Comparison of ENCODE assay signal across 35 cellular contexts in genomic region chr5:103327451-103327850, GRCh38.
"Had no signal": no experiment of that assay in that cellular context is flagged by ENCODE, and none has a peak within 500 bp of the region (broad histone marks: within the 10 kb centered on the region; RNA-seq: fewer than 3 reads in every experiment).

No MANE protein-coding gene starts in this region.

- H3K9me3 ChIP-seq: esophagus squamous epithelium, gastroesophageal sphincter, heart right ventricle had no signal

- FAIRE-seq: astrocyte, colon, endometrium, endothelial cell of umbilical vein had no signal

- ATAC-seq: activated CD8-positive, alpha-beta memory T cell treated with anti-CD3 and anti-CD28 coated beads, Interleukin-2, amount 10 ng/mL, durations not matched to agents 7 days and 5 days; activated CD8-positive, alpha-beta T cell treated with anti-CD3 and anti-CD28 coated beads, Interleukin-2, amount 10 ng/mL, durations not matched to agents 7 days and 5 days; activated naive CD4-positive, alpha-beta T cell treated with anti-CD3 and anti-CD28 coated beads, Interleukin-2, amount 50 U/mL, for 72 hours; effector memory CD8-positive, alpha-beta T cell; gastroesophageal sphincter; heart right ventricle; T-helper 17 cell; WTC11 had no signal

- H3K4me3 ChIP-seq: esophagus squamous epithelium, gastroesophageal sphincter, heart right ventricle had no signal

- H3K27me3 ChIP-seq: brain microvascular endothelial cell, esophagus squamous epithelium, gastroesophageal sphincter, heart right ventricle had no signal

- H3K27ac ChIP-seq: brain microvascular endothelial cell, epithelial cell of prostate, esophagus squamous epithelium, gastroesophageal sphincter, heart right ventricle had no signal

- H3K4me1 ChIP-seq: esophagus squamous epithelium, gastroesophageal sphincter, heart right ventricle had no signal

- DNase-seq: activated CD4-positive, alpha-beta T cell treated with anti-CD3 and anti-CD28 coated beads for 1 hour; activated CD4-positive, alpha-beta T cell treated with anti-CD3 and anti-CD28 coated beads for 4 hours; activated CD4-positive, alpha-beta T cell treated with anti-CD3 and anti-CD28 coated beads, Interleukin-2, amount 10 ng/mL, durations not matched to agents 7 days and 5 days; activated CD4-positive, alpha-beta T cell treated with anti-CD3 and anti-CD28 coated beads, Interleukin-2, amount 50 U/mL, for 48 hours; activated CD8-positive, alpha-beta memory T cell treated with anti-CD3 and anti-CD28 coated beads, Interleukin-2, amount 10 ng/mL, durations not matched to agents 7 days and 5 days; activated CD8-positive, alpha-beta memory T cell treated with anti-CD3 and anti-CD28 coated beads, Interleukin-2, amount 50 U/mL, for 4 hours; activated CD8-positive, alpha-beta T cell treated with anti-CD3 and anti-CD28 coated beads, Interleukin-2, amount 10 ng/mL, durations not matched to agents 7 days and 5 days; activated gamma-delta T cell; activated naive CD4-positive, alpha-beta T cell; activated naive CD4-positive, alpha-beta T cell treated with anti-CD3 and anti-CD28 coated beads, Interleukin-2, amount 10 ng/mL, durations not matched to agents 7 days and 5 days; activated T-cell treated with anti-CD3 and anti-CD28 coated beads, Interleukin-2, amount 50 U/mL, for 1 hour; activated T-cell treated with anti-CD3 and anti-CD28 coated beads, Interleukin-2, amount 50 U/mL, for 48 hours; amniotic stem cell; anterior cingulate cortex; brain microvascular endothelial cell; caudate nucleus; cortex of kidney; dermis blood vessel endothelial cell; effector CD4-positive, alpha-beta T cell; effector memory CD8-positive, alpha-beta T cell; esophagus squamous epithelium; foreskin melanocyte; heart right ventricle; T-helper 1 cell; T-helper 17 cell; T1000 had no signal

- H3K27ac Mint-ChIP-seq: activated CD4-positive, alpha-beta T cell treated with anti-CD3 and anti-CD28 coated beads, Interleukin-2, amount 10 ng/mL, durations not matched to agents 7 days and 5 days; activated CD8-positive, alpha-beta memory T cell treated with anti-CD3 and anti-CD28 coated beads, Interleukin-2, amount 10 ng/mL, durations not matched to agents 7 days and 5 days; activated CD8-positive, alpha-beta T cell treated with anti-CD3 and anti-CD28 coated beads, Interleukin-2, amount 10 ng/mL, durations not matched to agents 7 days and 5 days; activated naive CD4-positive, alpha-beta T cell treated with anti-CD3 and anti-CD28 coated beads, Interleukin-2, amount 10 ng/mL, durations not matched to agents 7 days and 5 days; activated naive CD4-positive, alpha-beta T cell treated with anti-CD3 and anti-CD28 coated beads, Interleukin-2, amount 50 U/mL, for 72 hours; effector memory CD8-positive, alpha-beta T cell; T-helper 17 cell; T-helper 2 cell treated with Interferon-gamma antibody and Interleukin-4, amounts not matched to agents 5 μg/mL and 100 μg/mL, for 36 hours; WTC11 had no signal

- H3K4me1 Mint-ChIP-seq: activated CD4-positive, alpha-beta T cell treated with anti-CD3 and anti-CD28 coated beads, Interleukin-2, amount 10 ng/mL, durations not matched to agents 7 days and 5 days; activated CD8-positive, alpha-beta memory T cell treated with anti-CD3 and anti-CD28 coated beads, Interleukin-2, amount 10 ng/mL, durations not matched to agents 7 days and 5 days; activated naive CD4-positive, alpha-beta T cell treated with anti-CD3 and anti-CD28 coated beads, Interleukin-2, amount 10 ng/mL, durations not matched to agents 7 days and 5 days; T-helper 17 cell; WTC11 had no signal

- H3K4me3 Mint-ChIP-seq: activated CD4-positive, alpha-beta T cell treated with anti-CD3 and anti-CD28 coated beads, Interleukin-2, amount 10 ng/mL, durations not matched to agents 7 days and 5 days; activated CD8-positive, alpha-beta memory T cell treated with anti-CD3 and anti-CD28 coated beads, Interleukin-2, amount 10 ng/mL, durations not matched to agents 7 days and 5 days; activated CD8-positive, alpha-beta T cell treated with anti-CD3 and anti-CD28 coated beads, Interleukin-2, amount 10 ng/mL, durations not matched to agents 7 days and 5 days; activated naive CD4-positive, alpha-beta T cell treated with anti-CD3 and anti-CD28 coated beads, Interleukin-2, amount 10 ng/mL, durations not matched to agents 7 days and 5 days; effector memory CD8-positive, alpha-beta T cell; T-helper 17 cell; T-helper 2 cell treated with Interferon-gamma antibody and Interleukin-4, amounts not matched to agents 5 μg/mL and 100 μg/mL, for 36 hours; WTC11 had no signal

- H3K9me3 Mint-ChIP-seq: activated CD4-positive, alpha-beta T cell treated with anti-CD3 and anti-CD28 coated beads, Interleukin-2, amount 10 ng/mL, durations not matched to agents 7 days and 5 days; activated naive CD4-positive, alpha-beta T cell treated with anti-CD3 and anti-CD28 coated beads, Interleukin-2, amount 10 ng/mL, durations not matched to agents 7 days and 5 days; activated naive CD4-positive, alpha-beta T cell treated with anti-CD3 and anti-CD28 coated beads, Interleukin-2, amount 50 U/mL, for 72 hours; effector memory CD8-positive, alpha-beta T cell; T-helper 2 cell treated with Interferon-gamma antibody and Interleukin-4, amounts not matched to agents 5 μg/mL and 100 μg/mL, for 36 hours had no signal

- H3K36me3 ChIP-seq: brain microvascular endothelial cell, esophagus squamous epithelium, gastroesophageal sphincter, heart right ventricle had no signal

- H3K36me3 Mint-ChIP-seq: activated CD8-positive, alpha-beta memory T cell treated with anti-CD3 and anti-CD28 coated beads, Interleukin-2, amount 10 ng/mL, durations not matched to agents 7 days and 5 days; activated naive CD4-positive, alpha-beta T cell treated with anti-CD3 and anti-CD28 coated beads, Interleukin-2, amount 10 ng/mL, durations not matched to agents 7 days and 5 days; activated naive CD4-positive, alpha-beta T cell treated with anti-CD3 and anti-CD28 coated beads, Interleukin-2, amount 50 U/mL, for 72 hours; WTC11 had no signal
